In the genomic region with DNA sequence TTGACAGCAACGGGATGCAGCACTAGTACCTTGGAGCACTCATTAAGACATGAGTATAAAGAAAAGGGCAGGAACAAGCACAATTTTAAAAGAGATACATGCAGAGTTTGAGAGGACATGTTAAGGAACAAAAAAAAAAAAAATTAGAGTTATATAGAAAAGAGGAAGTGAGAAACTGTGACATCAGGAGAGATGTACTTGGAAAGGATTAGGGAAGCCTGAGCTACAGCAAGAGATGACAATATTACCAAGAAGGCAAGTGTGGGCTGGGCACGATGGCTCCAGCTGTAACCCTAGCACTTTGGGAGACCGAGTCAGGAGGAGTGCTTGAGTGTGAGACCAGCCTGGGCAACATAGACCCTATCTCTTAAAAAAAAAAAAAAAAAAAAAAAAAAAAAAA, we compare ENCODE assay signal across 21 cellular contexts. TPM values are rescaled to one million over a fixed set of nuclear protein-coding genes. Genes with fewer than 3 reads are reported as not detected.
"Had no signal": no experiment of that assay in that cellular context is flagged by ENCODE, and none has a peak within 500 bp of the region (broad histone marks: within the 10 kb centered on the region; RNA-seq: fewer than 3 reads in every experiment).

No MANE protein-coding gene starts in this region.

- H3K36me3 ChIP-seq: heart left ventricle had no signal

- H3K4me3 Mint-ChIP-seq: activated CD4-positive, alpha-beta T cell treated with anti-CD3 and anti-CD28 coated beads, Interleukin-2, amount 10 ng/mL, durations not matched to agents 7 days and 5 days; activated naive CD8-positive, alpha-beta T cell treated with anti-CD3 and anti-CD28 coated beads, Interleukin-2, amount 50 U/mL, for 24 hours; activated T-helper 1 cell treated with anti-CD3 and anti-CD28 coated beads, Interleukin-12 subunit alpha, Interleukin-12 subunit beta, Interleukin-2, Interleukin-4 antibody, amounts not matched to agents 30 ng/mL and 10 ng/mL and 1 ng/mL, durations not matched to agents 14 hours and 24 hours and 36 hours; nephron; stimulated activated naive CD8-positive, alpha-beta T cell treated with anti-CD3 and anti-CD28 coated beads, Interleukin-15, Interleukin-2, amounts not matched to agents 100 ng/mL and 50 ng/mL, for 24 hours; T-helper 17 cell; type B pancreatic cell had no signal

- H3K4me3 ChIP-seq: heart left ventricle, skin epidermis had no signal

- ATAC-seq: activated naive CD8-positive, alpha-beta T cell treated with anti-CD3 and anti-CD28 coated beads, Interleukin-2, amount 50 U/mL, for 24 hours; heart left ventricle; T-helper 17 cell had no signal

- DNase-seq: activated CD4-positive, alpha-beta T cell treated with anti-CD3 and anti-CD28 coated beads, Interleukin-2, amount 10 ng/mL, durations not matched to agents 7 days and 5 days; activated CD4-positive, CD25-positive, alpha-beta regulatory T cell; activated CD8-positive, alpha-beta memory T cell treated with anti-CD3 and anti-CD28 coated beads, Interleukin-2, amount 50 U/mL, for 48 hours; activated naive CD4-positive, alpha-beta T cell; activated naive CD8-positive, alpha-beta T cell treated with anti-CD3 and anti-CD28 coated beads, Interleukin-2, amount 50 U/mL, for 24 hours; aorta; cortex of kidney; effector memory CD4-positive, alpha-beta T cell; foreskin melanocyte; heart left ventricle; immature natural killer cell; occipital lobe; stimulated activated CD4-positive, alpha-beta T cell treated with anti-CD3 and anti-CD28 coated beads, Interleukin-4, amount 100 ng/mL, for 24 hours; T-helper 17 cell had no signal

- H3K27ac ChIP-seq: epithelial cell of prostate, heart left ventricle, skin epidermis had no signal

- H3K27ac Mint-ChIP-seq: activated CD4-positive, alpha-beta T cell treated with anti-CD3 and anti-CD28 coated beads, Interleukin-2, amount 10 ng/mL, durations not matched to agents 7 days and 5 days; activated naive CD8-positive, alpha-beta T cell treated with anti-CD3 and anti-CD28 coated beads, Interleukin-2, amount 50 U/mL, for 24 hours; activated T-helper 1 cell treated with anti-CD3 and anti-CD28 coated beads, Interleukin-12 subunit alpha, Interleukin-12 subunit beta, Interleukin-2, Interleukin-4 antibody, amounts not matched to agents 30 ng/mL and 10 ng/mL and 1 ng/mL, durations not matched to agents 14 hours and 24 hours and 36 hours; immature natural killer cell; nephron; stimulated activated naive CD8-positive, alpha-beta T cell treated with anti-CD3 and anti-CD28 coated beads, Interleukin-15, Interleukin-2, amounts not matched to agents 100 ng/mL and 50 ng/mL, for 24 hours; T-helper 17 cell; type B pancreatic cell had no signal

- H3K27me3 Mint-ChIP-seq: activated CD4-positive, alpha-beta T cell treated with anti-CD3 and anti-CD28 coated beads, Interleukin-2, amount 10 ng/mL, durations not matched to agents 7 days and 5 days; stimulated activated naive CD8-positive, alpha-beta T cell treated with anti-CD3 and anti-CD28 coated beads, Interleukin-15, Interleukin-2, amounts not matched to agents 100 ng/mL and 50 ng/mL, for 24 hours; T-helper 17 cell; type B pancreatic cell had no signal

- H3K4me1 ChIP-seq: heart left ventricle had no signal

- H3K4me1 Mint-ChIP-seq: activated CD4-positive, alpha-beta T cell treated with anti-CD3 and anti-CD28 coated beads, Interleukin-2, amount 10 ng/mL, durations not matched to agents 7 days and 5 days; activated naive CD8-positive, alpha-beta T cell treated with anti-CD3 and anti-CD28 coated beads, Interleukin-2, amount 50 U/mL, for 24 hours; immature natural killer cell; nephron; T-helper 17 cell had no signal

RNA-seq across cellular contexts. Expression of a gene that starts 37.4 kb away (rescaled TPM):
- total RNA-seq: activated CD4-positive, alpha-beta T cell treated with anti-CD3 and anti-CD28 coated beads, Interleukin-2, amount 10 ng/mL, durations not matched to agents 7 days and 5 days; activated T-helper 1 cell treated with anti-CD3 and anti-CD28 coated beads, Interleukin-12 subunit alpha, Interleukin-12 subunit beta, Interleukin-2, Interleukin-4 antibody, amounts not matched to agents 30 ng/mL and 10 ng/mL and 1 ng/mL, durations not matched to agents 14 hours and 24 hours and 36 hours; fibroblast of lung; T-helper 17 cell had no signal

RNA-seq across cellular contexts. Expression of a gene that starts 58.0 kb away (rescaled TPM):
- total RNA-seq: activated CD4-positive, alpha-beta T cell treated with anti-CD3 and anti-CD28 coated beads, Interleukin-2, amount 10 ng/mL, durations not matched to agents 7 days and 5 days; activated T-helper 1 cell treated with anti-CD3 and anti-CD28 coated beads, Interleukin-12 subunit alpha, Interleukin-12 subunit beta, Interleukin-2, Interleukin-4 antibody, amounts not matched to agents 30 ng/mL and 10 ng/mL and 1 ng/mL, durations not matched to agents 14 hours and 24 hours and 36 hours; T-helper 17 cell had no signal
- polyA plus RNA-seq: immature natural killer cell had no signal
